In the genomic region with DNA sequence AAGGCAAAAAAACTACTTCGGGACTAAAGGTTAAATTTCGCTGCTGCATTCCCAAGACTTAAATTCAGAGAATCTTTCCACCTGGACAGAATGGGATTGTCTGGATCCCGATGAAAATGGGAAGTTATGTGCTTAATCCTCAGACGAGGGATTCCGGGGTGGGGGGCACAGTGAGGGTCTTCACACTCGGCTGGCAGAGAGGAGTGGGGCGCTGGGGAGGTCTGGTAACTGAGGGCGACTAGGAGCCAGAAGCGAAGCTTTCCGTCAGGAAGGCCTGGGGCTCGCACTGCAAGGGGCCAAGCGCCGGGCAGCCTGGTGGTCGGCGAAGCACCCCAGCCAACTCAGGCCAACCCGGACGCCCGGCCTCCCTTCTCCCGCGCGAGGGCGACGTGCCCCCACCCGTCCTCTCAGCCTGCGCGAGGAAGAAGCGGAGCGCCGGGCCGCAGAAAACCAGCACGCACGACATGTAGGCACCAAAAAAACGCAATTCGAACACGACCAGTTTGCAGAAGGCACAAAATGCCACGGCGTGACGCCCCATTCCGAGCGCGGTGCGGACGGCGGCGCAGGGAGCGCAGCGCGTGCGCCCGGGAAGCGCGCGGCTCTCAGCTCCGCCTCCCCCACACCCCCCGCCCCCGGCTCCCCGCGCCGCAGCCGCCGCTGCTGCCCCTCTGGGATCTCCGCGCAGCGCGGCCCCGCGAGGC, we compare ENCODE assay signal across 8 cellular contexts.
DNase-seq lines count a peak whose midpoint lies in the region; ATAC-seq, FAIRE-seq and TF ChIP-seq lines count a peak whose summit lies in the region.

No MANE protein-coding gene starts in this region.

- no peaks in the 10 kb centered on the region for H3K27me3 Mint-ChIP-seq in mesothelial cell of epicardium (ENCODE audit: low read depth)

- intact Hi-C loops in tibial artery (cut with DNase I; ENCODE audit: low total_unique reads) = loop anchor here (5.0 kb wide), 1 partner anchor 185 kb away; no protein-coding TSS in a partner anchor

- TF ChIP-seq CTCF in mesothelial cell of epicardium (IDR thresholded peaks at IDR 0.05; ENCODE audit: unreplicated experiment) (no peak), tibial artery (IDR thresholded peaks at IDR 0.05) (peak; percentile 15 to 20)

- H3K4me1 Mint-ChIP-seq in mesothelial cell of epicardium = peaks cover 22% of the 10 kb centered on the region

- no peak for DNase-seq in GM19239 (ENCODE audit: insufficient read length, low spot score)
- DNase-seq in SK-N-DZ (ENCODE audit: low spot score) = peak; percentile 1
- no peak for DNase-seq in effector memory CD4-positive, alpha-beta T cell
- DNase-seq in mesothelial cell of epicardium (ENCODE audit: low spot score in 2 of 2, unreplicated experiment in 2 of 2) = no peak
- peak; percentile 66 to 89 for DNase-seq in tibial artery
- no peak for DNase-seq in NCI-H1105 treated with DMSO at 0.1 percent for 48 hours (lab: John Stamatoyannopoulos, UW)

- ATAC-seq in HG03342 (IDR thresholded peaks at IDR 0.05; ENCODE audit: unreplicated experiment) = peak; percentile 67

- peak overlapping the region; percentile 97 for H3K27ac Mint-ChIP-seq in mesothelial cell of epicardium

- H3K9ac ChIP-seq in ES-I3 (ENCODE audit: low read depth, low read length) = peak overlapping the region; percentile 66

- H3K27me3 ChIP-seq in effector memory CD4-positive, alpha-beta T cell (replicated peaks; ENCODE audit: control insufficient read depth, insufficient read depth, low read length, poor library complexity, severe bottlenecking) = no peaks in the 10 kb centered on the region
- H3K27me3 ChIP-seq in tibial artery = no peaks in the 10 kb centered on the region

- H3K9me3 Mint-ChIP-seq in mesothelial cell of epicardium = peaks cover 5% of the 10 kb centered on the region

- peaks cover 9% of the 10 kb centered on the region for H3K36me3 Mint-ChIP-seq in mesothelial cell of epicardium

- H3K27ac ChIP-seq in effector memory CD4-positive, alpha-beta T cell (ENCODE audit: insufficient read depth, low read length, poor library complexity, severe bottlenecking) = peak overlapping the region; percentile 40
- H3K27ac ChIP-seq in tibial artery = peak overlapping the region; percentile 79 to 91

- H3K9me3 ChIP-seq in ES-I3 (ENCODE audit: control insufficient read depth, insufficient read depth, low read length) (no peaks in the 10 kb centered on the region), tibial artery (no peaks in the 10 kb centered on the region)
- H3K9me3 ChIP-seq in effector memory CD4-positive, alpha-beta T cell (ENCODE audit: control insufficient read depth, low read length) = no peaks in the 10 kb centered on the region

- H3K4me3 Mint-ChIP-seq in mesothelial cell of epicardium = peak overlapping the region; percentile 90

- no peaks in the 10 kb centered on the region for H3K36me3 ChIP-seq in ES-I3 (ENCODE audit: insufficient read depth, low read length)
- H3K36me3 ChIP-seq in effector memory CD4-positive, alpha-beta T cell (ENCODE audit: control insufficient read depth, insufficient read depth, low read length) = no peaks in the 10 kb centered on the region
- no peaks in the 10 kb centered on the region for H3K36me3 ChIP-seq in tibial artery

- FAIRE-seq in GM19239 (lab: Jason Lieb, UNC) = peak; percentile 71

- H3K4me1 ChIP-seq in ES-I3 (ENCODE audit: insufficient read depth, low read length) = peaks cover 11% of the 10 kb centered on the region; the same call in 1 of the 2 replicates
- H3K4me1 ChIP-seq in effector memory CD4-positive, alpha-beta T cell (ENCODE audit: control insufficient read depth, insufficient read depth, low read length, poor library complexity, severe bottlenecking) = peaks cover 8% of the 10 kb centered on the region
- H3K4me1 ChIP-seq in tibial artery = peaks cover 0 to 18% (median 4%) of the 10 kb centered on the region in 4 donors

- H3K4me3 ChIP-seq in effector memory CD4-positive, alpha-beta T cell (ENCODE audit: insufficient read depth, low read depth, low read length, poor library complexity, severe bottlenecking) = peak overlapping the region; percentile 88
- peak overlapping the region; percentile 74 to 88 for H3K4me3 ChIP-seq in tibial artery

Comparison
In these comparisons a context has a peak if more than half of its experiments do, and no peak if none do; other contexts are left out.
1. DNase-seq: peak in SK-N-DZ (single experiment) and tibial artery (2 of 2); none in GM19239 (single experiment), effector memory CD4-positive, alpha-beta T cell (0 of 3), mesothelial cell of epicardium (0 of 2) and NCI-H1105 treated with DMSO at 0.1 percent for 48 hours (single experiment).